ENCODE assay signal across 27 cellular contexts in genomic region chr5:179781846-179782245, GRCh38. TPM values are rescaled to one million over a fixed set of nuclear protein-coding genes. Genes with fewer than 3 reads are reported as not detected.
"Had no signal": no experiment of that assay in that cellular context is flagged by ENCODE, and none has a peak within 500 bp of the region (broad histone marks: within the 10 kb centered on the region; RNA-seq: fewer than 3 reads in every experiment).

No MANE protein-coding gene starts in this region.

- H3K27me3 ChIP-seq: breast epithelium, esophagus squamous epithelium, neutrophil had no signal

- H3K36me3 ChIP-seq: breast epithelium had no signal

- H3K4me1 ChIP-seq: breast epithelium, esophagus squamous epithelium had no signal

- FAIRE-seq: endometrium, keratinocyte had no signal

- H3K27ac ChIP-seq: breast epithelium, epithelial cell of prostate, esophagus squamous epithelium, neutrophil, skin epidermis had no signal

- H3K9me3 ChIP-seq: breast epithelium, esophagus squamous epithelium, neutrophil had no signal

- ATAC-seq: activated CD8-positive, alpha-beta T cell treated with anti-CD3 and anti-CD28 coated beads for 36 hours; activated naive CD8-positive, alpha-beta T cell treated with anti-CD3 and anti-CD28 coated beads, Interleukin-2, amount 50 U/mL, for 24 hours; activated T-cell treated with anti-CD3 and anti-CD28 coated beads, Interleukin-2, amount 50 U/mL, for 4 hours; left colon; natural killer cell; sciatic nerve; stimulated activated memory B cell treated with anti-CD40 and anti-IgM and Interleukin-4, amounts not matched to agents 10 μg/mL and 1 μg/mL and 100 μg/mL, for 72 hours; stimulated activated naive CD8-positive, alpha-beta T cell treated with anti-CD3 and anti-CD28 coated beads, Interleukin-15, amount 100 ng/mL, for 72 hours had no signal

- H3K4me3 ChIP-seq: breast epithelium, esophagus squamous epithelium, lung, skin epidermis had no signal

- DNase-seq: activated B cell treated with CpG ODN at 0.5 μM for 24 hours; activated CD4-positive, alpha-beta T cell treated with anti-CD3 and anti-CD28 coated beads, Interleukin-2, amount 50 U/mL, for 1 hour; activated CD8-positive, alpha-beta T cell treated with anti-CD3 and anti-CD28 coated beads for 36 hours; activated naive CD8-positive, alpha-beta T cell treated with anti-CD3 and anti-CD28 coated beads, Interleukin-2, amount 50 U/mL, for 24 hours; activated T-cell treated with anti-CD3 and anti-CD28 coated beads, Interleukin-2, amount 50 U/mL, for 4 hours; amygdala; dermis blood vessel endothelial cell; effector CD4-positive, alpha-beta T cell; esophagus squamous epithelium; foreskin melanocyte; glutamatergic neuron; hippocampal formation; left colon; mesendoderm; natural killer cell; stimulated activated CD4-positive, alpha-beta T cell treated with anti-CD3 and anti-CD28 coated beads, Interleukin-4, amount 100 ng/mL, for 24 hours; stimulated activated naive CD8-positive, alpha-beta T cell treated with anti-CD3 and anti-CD28 coated beads, Interleukin-15, amount 100 ng/mL, for 72 hours; substantia nigra had no signal

RNA-seq across cellular contexts. Expression of gene LTC4S, which starts 11.9 kb away (rescaled TPM):
- polyA plus RNA-seq: keratinocyte had no signal
